9 cellular contexts compared by ENCODE assay signal in genomic region chr11:119207607-119208006, GRCh38. TPM values are rescaled to one million over a fixed set of nuclear protein-coding genes. Genes with fewer than 3 reads are reported as not detected.
DNase-seq lines count a peak whose midpoint lies in the region; ATAC-seq and TF ChIP-seq lines count a peak whose summit lies in the region.
"Had no signal": no experiment of that assay in that cellular context is flagged by ENCODE, and none has a peak within 500 bp of the region (broad histone marks: within the 10 kb centered on the region; RNA-seq: fewer than 3 reads in every experiment).

No MANE protein-coding gene starts in this region.

- POLR2A ChIA-PET in A673 (lab: Charles Lee; ENCODE audit: low non-redundant PET) (no interaction called here), HCT116 (lab: Charles Lee) (no interaction called here)

- peak overlapping the region; percentile 96 for H3K27ac Mint-ChIP-seq in mesothelial cell of epicardium

- BruUV-seq in A673 (replicated peaks; lab: Mats Ljungman, UMichigan) (no TSS peak), HCT116 (replicated peaks; lab: Mats Ljungman, UMichigan) (no TSS peak)

- H3K4me1 Mint-ChIP-seq in mesothelial cell of epicardium: peaks cover 24% of the 10 kb centered on the region

- no peaks in the 10 kb centered on the region for H3K36me3 Mint-ChIP-seq in mesothelial cell of epicardium

- TF ChIP-seq CTCF in A673 (conservative IDR thresholded peaks at IDR 0.05; ENCODE audit: low read depth, low read length) (no peak), HCT116 (IDR thresholded peaks at IDR 0.05 in 2 of 3, conservative IDR thresholded peaks at IDR 0.05 in 1 of 3; ENCODE audit: borderline replicate concordance in 1 of 3, insufficient read depth in 1 of 3, low read depth in 2 of 3, low read length in 2 of 3) (no peak), astrocyte of the cerebellum (IDR thresholded peaks at IDR 0.05; ENCODE audit: low read depth, low read length, missing control alignments) (no peak), mesothelial cell of epicardium (IDR thresholded peaks at IDR 0.05; ENCODE audit: unreplicated experiment) (no peak)

- peak overlapping the region; percentile 70 for H3K4me2 ChIP-seq in HCT116 (ENCODE audit: low read length)

- H3K27me3 ChIP-seq in A673 (replicated peaks; ENCODE audit: insufficient read depth, low read depth, low read length, poor library complexity) (no peaks in the 10 kb centered on the region), HCT116 (ENCODE audit: insufficient read depth, low read length) (no peaks in the 10 kb centered on the region)

- CTCF ChIA-PET in A673 (lab: Charles Lee): no interaction called here
- CTCF ChIA-PET in HCT116 (lab: Charles Lee): interaction anchor here (2.4 kb wide), 1 partner anchor 131 kb away, joined by 17 read pairs; no protein-coding TSS in a partner anchor

- intact Hi-C loops in A673 (cut with micrococcal nuclease; ENCODE audit: unreplicated experiment): loop anchor here (5.0 kb wide), 1 partner anchor 115 kb away; no protein-coding TSS in a partner anchor
- intact Hi-C loops in HCT116 (cut with micrococcal nuclease): loop anchor here (5.0 kb wide), 1 partner anchor 265 kb away; no protein-coding TSS in a partner anchor

- H3K79me2 ChIP-seq in HCT116 (ENCODE audit: insufficient read depth, low read length): peaks cover 53% of the 10 kb centered on the region

- no peak for TF ChIP-seq RAD21 in HCT116 (IDR thresholded peaks at IDR 0.05; ENCODE audit: low read depth)

- no peak overlapping the region for H2AFZ ChIP-seq in HCT116 (ENCODE audit: low read depth, low read length, poor library complexity, severe bottlenecking)

- peaks cover 8% of the 10 kb centered on the region for H3K4me1 ChIP-seq in A673 (ENCODE audit: insufficient read depth, low read length, poor library complexity, severe bottlenecking)
- H3K4me1 ChIP-seq in HCT116 (ENCODE audit: control insufficient read depth in 1 of 2, insufficient read depth in 2 of 2, low read length in 2 of 2): peaks cover 10 to 16% of the 10 kb centered on the region in 2 experiments

- no peak for TF ChIP-seq POLR2A in HCT116 (IDR thresholded peaks at IDR 0.05; ENCODE audit: borderline replicate concordance, extremely low read depth, insufficient read depth, insufficient read length)

- no peaks in the 10 kb centered on the region for H3K27me3 Mint-ChIP-seq in mesothelial cell of epicardium (ENCODE audit: low read depth)

- H3K36me3 ChIP-seq in A673 (ENCODE audit: insufficient read depth, low read length, poor library complexity, severe bottlenecking) (no peaks in the 10 kb centered on the region), HCT116 (ENCODE audit: control insufficient read depth in 1 of 2, insufficient read depth in 2 of 2, low read length in 2 of 2) (no peaks in the 10 kb centered on the region)

- H3K4me3 ChIP-seq in A673 (ENCODE audit: low read depth, low read length, poor library complexity, severe bottlenecking) (peak overlapping the region; percentile 100), HCT116 (replicated peaks in 1 of 2; ENCODE audit: low read depth in 1 of 2, low read length in 2 of 2) (peak overlapping the region in 1 of 2 experiments; percentile 96; a peak in 1 of 4 replicates), astrocyte of the cerebellum (ENCODE audit: low read depth, low read length) (peak overlapping the region; percentile 93)

- ATAC-seq in HCT116 (no peak), HG02610 (IDR thresholded peaks at IDR 0.05; ENCODE audit: unreplicated experiment) (no peak)

- no peaks in the 10 kb centered on the region for H4K20me1 ChIP-seq in HCT116 (ENCODE audit: insufficient read depth)

- no peak overlapping the region for H3K9ac ChIP-seq in HCT116 (ENCODE audit: low read length)

- DNase-seq in A673 (ENCODE audit: low spot score) (no peak), HCT116 (ENCODE audit: low read depth, low spot score) (no peak), astrocyte of the cerebellum (ENCODE audit: low read depth) (no peak), mesothelial cell of epicardium (ENCODE audit: low spot score in 2 of 2, unreplicated experiment in 2 of 2) (no peak), cerebellar nuclear complex (lab: John Stamatoyannopoulos, UW) (no peak), HT-29 (ENCODE audit: low spot score) (no peak)
- no peak for DNase-seq in effector CD8-positive, alpha-beta T cell (lab: John Stamatoyannopoulos, UW)
- DNase-seq: activated CD4-positive, alpha-beta T cell treated with anti-CD3 and anti-CD28 coated beads, Interleukin-2, amount 50 U/mL, for 48 hours had no signal

- H3K4me3 Mint-ChIP-seq in mesothelial cell of epicardium: peak overlapping the region; percentile 90

- RAD21 ChIA-PET in HCT116 (lab: Charles Lee; ENCODE audit: low non-redundant PET in 1 of 2, low total read pairs in 2 of 2, uncharacterized antibody in 2 of 2, unreplicated experiment in 2 of 2): no interaction called here

- no peaks in the 10 kb centered on the region for H3K9me3 Mint-ChIP-seq in mesothelial cell of epicardium

- H3K9me3 ChIP-seq in A673 (ENCODE audit: low read depth, low read length, poor library complexity, severe bottlenecking): no peaks in the 10 kb centered on the region
- no peaks in the 10 kb centered on the region for H3K9me3 ChIP-seq in HCT116 (ENCODE audit: control insufficient read depth in 1 of 2, insufficient read depth in 1 of 2, low read depth in 1 of 2, low read length in 2 of 2)

- in situ Hi-C loops in astrocyte of the cerebellum (cut with HindIII; ENCODE audit: low sequenced_read_pairs): no loop called here

- no peaks in the 10 kb centered on the region for H3K9me2 ChIP-seq in HCT116 (ENCODE audit: insufficient read depth)

- H3K27ac ChIP-seq in A673 (ENCODE audit: low read depth, low read length, poor library complexity, severe bottlenecking): no peak overlapping the region
- H3K27ac ChIP-seq in HCT116 (ENCODE audit: low read depth, low read length): no peak overlapping the region

TF ChIP-seq in HCT116, 20 proteins besides CTCF, POLR2A, EP300 and RAD21:
- TF ChIP-seq JUND (IDR thresholded peaks at IDR 0.05): no peak
- TF ChIP-seq ELF1 (IDR thresholded peaks at IDR 0.05; ENCODE audit: borderline replicate concordance, low read depth): no peak
- no peak for TF ChIP-seq FOSL1 (IDR thresholded peaks at IDR 0.05; ENCODE audit: low read depth)
- no peak for TF ChIP-seq MAX (IDR thresholded peaks at IDR 0.05)
- no peak for TF ChIP-seq CEBPB (IDR thresholded peaks at IDR 0.05; ENCODE audit: low read depth)
- TF ChIP-seq TCF7L2 (IDR thresholded peaks at IDR 0.05; ENCODE audit: borderline replicate concordance, extremely low read depth, insufficient read depth, insufficient read length): no peak
- no peak for TF ChIP-seq ZFX (IDR thresholded peaks at IDR 0.05)
- TF ChIP-seq EZH2phosphoT487 (IDR thresholded peaks at IDR 0.05; ENCODE audit: borderline replicate concordance): no peak
- TF ChIP-seq EZH2 (IDR thresholded peaks at IDR 0.05): no peak
- TF ChIP-seq CBX3 (IDR thresholded peaks at IDR 0.05; ENCODE audit: low read depth): no peak
- TF ChIP-seq YY1 (IDR thresholded peaks at IDR 0.05; ENCODE audit: extremely low read depth, insufficient replicate concordance, low read depth, low read length): no peak
- no peak for TF ChIP-seq SIN3A (IDR thresholded peaks at IDR 0.05; ENCODE audit: low read depth)
- TF ChIP-seq POLR2AphosphoS5 (IDR thresholded peaks at IDR 0.05; ENCODE audit: low read depth, low read length): no peak
- no peak for TF ChIP-seq EGR1 (IDR thresholded peaks at IDR 0.05; ENCODE audit: low read depth)

RNA-seq across cellular contexts. Expression of gene CBL, which starts 1.5 kb away (rescaled TPM):
- total RNA-seq in A673 (2021) (39.9 and 40.7 TPM in 2 replicates), HCT116 (2021; ENCODE audit: unreplicated experiment) (31.1 TPM), mesothelial cell of epicardium (27.5 to 28.0 TPM (median 27.6 TPM) in 3 replicates)
- 9.1 and 10.8 TPM in 2 replicates for polyA plus RNA-seq in HCT116 (2012)
- total RNA-seq in HT-29 (2014; rRNA removed; shearing (Covaris generic)): 6.5 and 8.3 TPM in 2 replicates

RNA-seq across cellular contexts. Expression of gene NHERF4, which starts 22.3 kb away (rescaled TPM):
- total RNA-seq in A673 (2021) (not detected in 2 replicates), HCT116 (2021; ENCODE audit: unreplicated experiment) (0.30 TPM), mesothelial cell of epicardium (0.42 to 0.67 TPM (median 0.66 TPM) in 3 replicates)
- polyA plus RNA-seq in HCT116 (2012): 0.04 and 0.07 TPM in 2 replicates
- 1.8 TPM in 2 replicates for total RNA-seq in HT-29 (2014; rRNA removed; shearing (Covaris generic))

RNA-seq across cellular contexts. Expression of gene NLRX1, which starts 39.1 kb away (rescaled TPM):
- total RNA-seq in A673 (2021) (1.4 and 2.7 TPM in 2 replicates), HCT116 (2021; ENCODE audit: unreplicated experiment) (21.4 TPM), mesothelial cell of epicardium (21.2 to 21.9 TPM (median 21.8 TPM) in 3 replicates)
- polyA plus RNA-seq in HCT116 (2012): 15.8 and 17.7 TPM in 2 replicates
- 13.1 and 21.1 TPM in 2 replicates for total RNA-seq in HT-29 (2014; rRNA removed; shearing (Covaris generic))

RNA-seq across cellular contexts. Expression of gene ABCG4, which starts 58.8 kb away (rescaled TPM):
- 0.33 TPM in 1 of 2 replicates, not detected in the other for total RNA-seq in A673 (2021)
- total RNA-seq in HCT116 (2021; ENCODE audit: unreplicated experiment): 1.9 TPM
- polyA plus RNA-seq in HCT116 (2012): 1.5 and 1.7 TPM in 2 replicates
- total RNA-seq in mesothelial cell of epicardium: 1.9 to 2.6 TPM (median 2.0 TPM) in 3 replicates
- not detected in 2 replicates for total RNA-seq in HT-29 (2014; rRNA removed; shearing (Covaris generic))
